Comparison of ENCODE assay signal across 1 cellular context in the genomic region with DNA sequence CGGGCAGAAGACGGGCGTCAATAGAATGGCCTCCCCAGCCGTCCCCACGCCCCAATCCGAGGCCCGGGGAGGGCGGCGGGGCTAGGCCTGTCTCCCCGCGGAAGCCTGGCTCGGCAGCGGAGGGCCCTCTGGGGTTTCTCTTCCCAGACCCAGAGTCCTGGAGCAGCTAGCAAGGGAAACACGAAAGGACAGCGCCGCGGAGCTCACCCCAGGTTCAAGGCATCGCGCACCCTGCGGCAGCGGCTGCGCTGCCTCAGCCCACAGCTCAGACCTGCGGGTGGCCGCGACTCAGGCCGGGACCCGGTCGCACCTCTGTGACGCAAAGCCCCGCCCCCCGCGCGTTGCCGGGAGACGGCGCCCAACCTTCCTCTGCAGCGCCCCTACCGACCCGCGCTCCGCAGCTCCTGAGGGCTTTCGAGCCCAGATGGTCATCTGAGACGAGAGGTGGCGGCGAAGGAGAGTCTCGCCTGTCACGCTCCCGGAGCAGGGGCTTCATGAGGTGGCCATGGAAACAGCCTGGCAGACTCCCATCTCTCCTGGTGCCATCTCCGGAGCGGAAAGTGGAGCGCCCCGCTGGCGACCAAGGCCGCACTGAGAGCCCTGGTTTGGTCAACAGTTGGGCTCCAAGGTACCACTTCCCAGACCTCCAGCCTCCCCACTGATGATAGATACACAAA.
A peak's percentile ranks its signal among the peaks of the same experiment; 100 is the strongest.
TF ChIP-seq lines count a peak whose summit lies in the region.

TSS of gene RNF141 (minus strand) at position 273 of the 677 bp plus-strand sequence. CDS start 7,029 bp downstream, outside the sequence.

TF ChIP-seq in HepG2, 621 proteins besides CTCF, POLR2A, EP300 and RAD21 (continued from another document and continues in another):
- TF ChIP-seq, protein P1, sequence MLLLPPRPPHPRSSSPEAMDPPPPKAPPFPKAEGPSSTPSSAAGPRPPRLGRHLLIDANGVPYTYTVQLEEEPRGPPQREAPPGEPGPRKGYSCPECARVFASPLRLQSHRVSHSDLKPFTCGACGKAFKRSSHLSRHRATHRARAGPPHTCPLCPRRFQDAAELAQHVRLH (CRISPR knock-in tag; IDR thresholded peaks at IDR 0.05; ENCODE audit: borderline replicate concordance, low read depth), result no peak; the same call in 1 of the 2 replicates
- no peak for TF ChIP-seq GTF2F1 (IDR thresholded peaks at IDR 0.05; ENCODE audit: low read length)
- TF ChIP-seq ZNF567 (CRISPR knock-in tag; IDR thresholded peaks at IDR 0.05; ENCODE audit: borderline replicate concordance), result 0 out of 2 replicates have a peak, but pooled peaks have one; percentile 52
- TF ChIP-seq ZNF326 (CRISPR knock-in tag; IDR thresholded peaks at IDR 0.05; ENCODE audit: borderline replicate concordance), result no peak
- no peak; the same call in none of the 2 replicates for TF ChIP-seq STAG1 (CRISPR knock-in tag; IDR thresholded peaks at IDR 0.05)
- TF ChIP-seq, protein P2, sequence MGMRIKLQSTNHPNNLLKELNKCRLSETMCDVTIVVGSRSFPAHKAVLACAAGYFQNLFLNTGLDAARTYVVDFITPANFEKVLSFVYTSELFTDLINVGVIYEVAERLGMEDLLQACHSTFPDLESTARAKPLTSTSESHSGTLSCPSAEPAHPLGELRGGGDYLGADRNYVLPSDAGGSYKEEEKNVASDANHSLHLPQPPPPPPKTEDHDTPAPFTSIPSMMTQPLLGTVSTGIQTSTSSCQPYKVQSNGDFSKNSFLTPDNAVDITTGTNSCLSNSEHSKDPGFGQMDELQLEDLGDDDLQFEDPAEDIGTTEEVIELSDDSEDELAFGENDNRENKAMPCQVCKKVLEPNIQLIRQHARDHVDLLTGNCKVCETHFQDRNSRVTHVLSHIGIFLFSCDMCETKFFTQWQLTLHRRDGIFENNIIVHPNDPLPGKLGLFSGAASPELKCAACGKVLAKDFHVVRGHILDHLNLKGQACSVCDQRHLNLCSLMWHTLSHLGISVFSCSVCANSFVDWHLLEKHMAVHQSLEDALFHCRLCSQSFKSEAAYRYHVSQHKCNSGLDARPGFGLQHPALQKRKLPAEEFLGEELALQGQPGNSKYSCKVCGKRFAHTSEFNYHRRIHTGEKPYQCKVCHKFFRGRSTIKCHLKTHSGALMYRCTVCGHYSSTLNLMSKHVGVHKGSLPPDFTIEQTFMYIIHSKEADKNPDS (CRISPR knock-in tag; IDR thresholded peaks at IDR 0.05), result no peak
- no peak for TF ChIP-seq AKNA (CRISPR knock-in tag; IDR thresholded peaks at IDR 0.05; ENCODE audit: borderline replicate concordance)
- TF ChIP-seq IKZF4 (CRISPR knock-in tag; IDR thresholded peaks at IDR 0.05; ENCODE audit: borderline replicate concordance, low read depth, not compliant biosample characterization), result peak; percentile 69
- TF ChIP-seq ZBTB49 (CRISPR knock-in tag; IDR thresholded peaks at IDR 0.05; ENCODE audit: borderline replicate concordance), result no peak
- TF ChIP-seq ZNF20 (CRISPR knock-in tag; IDR thresholded peaks at IDR 0.05), result no peak
- no peak for TF ChIP-seq MTA3 (CRISPR knock-in tag; IDR thresholded peaks at IDR 0.05)
- TF ChIP-seq, protein P3, sequence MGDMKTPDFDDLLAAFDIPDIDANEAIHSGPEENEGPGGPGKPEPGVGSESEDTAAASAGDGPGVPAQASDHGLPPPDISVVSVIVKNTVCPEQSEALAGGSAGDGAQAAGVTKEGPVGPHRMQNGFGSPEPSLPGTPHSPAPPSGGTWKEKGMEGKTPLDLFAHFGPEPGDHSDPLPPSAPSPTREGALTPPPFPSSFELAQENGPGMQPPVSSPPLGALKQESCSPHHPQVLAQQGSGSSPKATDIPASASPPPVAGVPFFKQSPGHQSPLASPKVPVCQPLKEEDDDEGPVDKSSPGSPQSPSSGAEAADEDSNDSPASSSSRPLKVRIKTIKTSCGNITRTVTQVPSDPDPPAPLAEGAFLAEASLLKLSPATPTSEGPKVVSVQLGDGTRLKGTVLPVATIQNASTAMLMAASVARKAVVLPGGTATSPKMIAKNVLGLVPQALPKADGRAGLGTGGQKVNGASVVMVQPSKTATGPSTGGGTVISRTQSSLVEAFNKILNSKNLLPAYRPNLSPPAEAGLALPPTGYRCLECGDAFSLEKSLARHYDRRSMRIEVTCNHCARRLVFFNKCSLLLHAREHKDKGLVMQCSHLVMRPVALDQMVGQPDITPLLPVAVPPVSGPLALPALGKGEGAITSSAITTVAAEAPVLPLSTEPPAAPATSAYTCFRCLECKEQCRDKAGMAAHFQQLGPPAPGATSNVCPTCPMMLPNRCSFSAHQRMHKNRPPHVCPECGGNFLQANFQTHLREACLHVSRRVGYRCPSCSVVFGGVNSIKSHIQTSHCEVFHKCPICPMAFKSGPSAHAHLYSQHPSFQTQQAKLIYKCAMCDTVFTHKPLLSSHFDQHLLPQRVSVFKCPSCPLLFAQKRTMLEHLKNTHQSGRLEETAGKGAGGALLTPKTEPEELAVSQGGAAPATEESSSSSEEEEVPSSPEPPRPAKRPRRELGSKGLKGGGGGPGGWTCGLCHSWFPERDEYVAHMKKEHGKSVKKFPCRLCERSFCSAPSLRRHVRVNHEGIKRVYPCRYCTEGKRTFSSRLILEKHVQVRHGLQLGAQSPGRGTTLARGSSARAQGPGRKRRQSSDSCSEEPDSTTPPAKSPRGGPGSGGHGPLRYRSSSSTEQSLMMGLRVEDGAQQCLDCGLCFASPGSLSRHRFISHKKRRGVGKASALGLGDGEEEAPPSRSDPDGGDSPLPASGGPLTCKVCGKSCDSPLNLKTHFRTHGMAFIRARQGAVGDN (CRISPR knock-in tag; IDR thresholded peaks at IDR 0.05), result peak; percentile 89
- no peak; the same call in none of the 2 replicates for TF ChIP-seq HDAC2 (CRISPR knock-in tag; IDR thresholded peaks at IDR 0.05)
- no peak; the same call in 1 of the 2 replicates for TF ChIP-seq SNAPC5 (CRISPR knock-in tag; IDR thresholded peaks at IDR 0.05; ENCODE audit: borderline replicate concordance)
- TF ChIP-seq ZNF703 (CRISPR knock-in tag; IDR thresholded peaks at IDR 0.05; ENCODE audit: borderline replicate concordance), result no peak
- no peak for TF ChIP-seq CC2D1A (CRISPR knock-in tag; IDR thresholded peaks at IDR 0.05)
- TF ChIP-seq ZNF660 (CRISPR knock-in tag; IDR thresholded peaks at IDR 0.05; ENCODE audit: borderline replicate concordance, low read depth), result no peak
- no peak for TF ChIP-seq TMF1 (CRISPR knock-in tag; IDR thresholded peaks at IDR 0.05; ENCODE audit: low read depth)
- no peak for TF ChIP-seq HIC2 (CRISPR knock-in tag; IDR thresholded peaks at IDR 0.05; ENCODE audit: low read depth)
- TF ChIP-seq ZNF780A (CRISPR knock-in tag; IDR thresholded peaks at IDR 0.05), result no peak
- no peak for TF ChIP-seq TRAFD1 (CRISPR knock-in tag; IDR thresholded peaks at IDR 0.05; ENCODE audit: borderline replicate concordance)
- TF ChIP-seq ETV5 (CRISPR knock-in tag; IDR thresholded peaks at IDR 0.05; ENCODE audit: borderline replicate concordance), result peak; percentile 62
- TF ChIP-seq U2AF1 (optimal IDR thresholded peaks at IDR 0.05; ENCODE audit: low read depth, low read length), result no peak
- 0 out of 2 replicates have a peak, but pooled peaks have one; percentile 34 for TF ChIP-seq SAFB2 (CRISPR knock-in tag; IDR thresholded peaks at IDR 0.05; ENCODE audit: borderline replicate concordance, low read depth)
- TF ChIP-seq PLRG1 (conservative IDR thresholded peaks at IDR 0.05), result no peak
- no peak for TF ChIP-seq KLF11 (CRISPR knock-in tag; IDR thresholded peaks at IDR 0.05)
- no peak for TF ChIP-seq KDM1A (CRISPR knock-in tag; IDR thresholded peaks at IDR 0.05)
- 0 out of 2 replicates have a peak, but pooled peaks have one; percentile 30 for TF ChIP-seq ZNF891 (CRISPR knock-in tag; IDR thresholded peaks at IDR 0.05)
- TF ChIP-seq DNMT3B (CRISPR knock-in tag; conservative IDR thresholded peaks at IDR 0.05), result no peak
- no peak for TF ChIP-seq MAFG (CRISPR knock-in tag; IDR thresholded peaks at IDR 0.05)
- TF ChIP-seq ZNF614 (CRISPR knock-in tag; IDR thresholded peaks at IDR 0.05; ENCODE audit: borderline replicate concordance), result peak; percentile 86; the same call in 1 of the 2 replicates
- TF ChIP-seq POGZ (CRISPR knock-in tag; IDR thresholded peaks at IDR 0.05), result peak; percentile 98
- no peak for TF ChIP-seq ZNF775 (CRISPR knock-in tag; IDR thresholded peaks at IDR 0.05; ENCODE audit: borderline replicate concordance)
- 0 out of 2 replicates have a peak, but pooled peaks have one; percentile 8 for TF ChIP-seq BHLHE40 (IDR thresholded peaks at IDR 0.05; ENCODE audit: low read length)
- peak; percentile 82 for TF ChIP-seq ZNF772 (CRISPR knock-in tag; IDR thresholded peaks at IDR 0.05)
